ENCODE assay signal across 2 cellular contexts in the genomic region with DNA sequence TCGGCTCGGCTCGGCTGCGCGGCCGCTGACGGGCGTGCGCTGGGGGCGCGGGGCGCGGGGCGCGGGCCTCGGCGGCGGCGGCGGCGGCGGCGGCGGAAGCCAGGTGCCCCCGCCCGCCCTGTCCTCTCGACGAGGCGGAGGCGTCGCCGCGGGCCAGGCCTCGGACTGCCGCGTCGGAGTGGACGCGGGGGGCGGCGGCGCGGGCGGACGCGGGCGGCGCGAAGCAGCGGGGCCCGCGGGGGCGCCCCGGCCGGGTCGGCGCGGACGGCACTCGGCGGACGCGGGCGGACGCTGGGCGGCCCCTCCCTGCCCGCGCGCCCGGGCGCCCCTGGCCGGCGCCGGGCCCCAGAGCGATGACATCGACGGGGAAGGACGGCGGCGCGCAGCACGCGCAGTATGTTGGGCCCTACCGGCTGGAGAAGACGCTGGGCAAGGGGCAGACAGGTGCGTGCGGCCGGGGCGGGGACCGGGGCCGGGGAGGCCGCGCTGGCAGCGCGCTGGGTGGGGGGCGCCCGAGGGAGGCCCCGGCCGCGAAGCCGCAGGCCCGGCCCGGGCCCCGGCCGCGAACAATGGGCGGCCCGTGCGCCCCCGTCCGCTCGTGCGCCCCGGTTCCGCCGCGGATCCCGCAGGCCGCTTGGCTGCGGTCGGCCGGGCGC.
TF ChIP-seq lines count a peak whose summit lies in the region.

A gene (plus strand): TSS at position 3 of the 656 bp plus-strand sequence. CDS start 351 bp downstream, at position 354.

TF ChIP-seq in SK-N-SH, 30 proteins besides CTCF, POLR2A, EP300 and RAD21 (continued from another document):
- TF ChIP-seq NRF1 (IDR thresholded peaks at IDR 0.05; ENCODE audit: low read depth, low read length) (no peak), NFIC (IDR thresholded peaks at IDR 0.05; ENCODE audit: borderline replicate concordance) (no peak), YY1 (IDR thresholded peaks at IDR 0.05; ENCODE audit: low read depth) (no peak), GABPA (IDR thresholded peaks at IDR 0.05; ENCODE audit: low read depth) (no peak), SIN3A (IDR thresholded peaks at IDR 0.05; ENCODE audit: borderline replicate concordance, low read depth, low read length) (no peak), MXI1 (IDR thresholded peaks at IDR 0.05; ENCODE audit: low read depth, low read length) (no peak), MEF2A (IDR thresholded peaks at IDR 0.05; ENCODE audit: borderline replicate concordance, low read depth) (no peak), ELF1 (IDR thresholded peaks at IDR 0.05) (no peak)
- TF ChIP-seq, protein P1, sequence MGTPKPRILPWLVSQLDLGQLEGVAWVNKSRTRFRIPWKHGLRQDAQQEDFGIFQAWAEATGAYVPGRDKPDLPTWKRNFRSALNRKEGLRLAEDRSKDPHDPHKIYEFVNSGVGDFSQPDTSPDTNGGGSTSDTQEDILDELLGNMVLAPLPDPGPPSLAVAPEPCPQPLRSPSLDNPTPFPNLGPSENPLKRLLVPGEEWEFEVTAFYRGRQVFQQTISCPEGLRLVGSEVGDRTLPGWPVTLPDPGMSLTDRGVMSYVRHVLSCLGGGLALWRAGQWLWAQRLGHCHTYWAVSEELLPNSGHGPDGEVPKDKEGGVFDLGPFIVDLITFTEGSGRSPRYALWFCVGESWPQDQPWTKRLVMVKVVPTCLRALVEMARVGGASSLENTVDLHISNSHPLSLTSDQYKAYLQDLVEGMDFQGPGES (IDR thresholded peaks at IDR 0.05; ENCODE audit: low read depth, low read length) = no peak
- TF ChIP-seq, protein P2, sequence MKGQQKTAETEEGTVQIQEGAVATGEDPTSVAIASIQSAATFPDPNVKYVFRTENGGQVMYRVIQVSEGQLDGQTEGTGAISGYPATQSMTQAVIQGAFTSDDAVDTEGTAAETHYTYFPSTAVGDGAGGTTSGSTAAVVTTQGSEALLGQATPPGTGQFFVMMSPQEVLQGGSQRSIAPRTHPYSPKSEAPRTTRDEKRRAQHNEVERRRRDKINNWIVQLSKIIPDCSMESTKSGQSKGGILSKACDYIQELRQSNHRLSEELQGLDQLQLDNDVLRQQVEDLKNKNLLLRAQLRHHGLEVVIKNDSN (IDR thresholded peaks at IDR 0.05; ENCODE audit: borderline replicate concordance, low read depth) = no peak

TF ChIP-seq in SK-N-SH treated with all-trans-retinoic acid at 6 μM for 48 hours, 23 proteins besides CTCF, POLR2A, EP300 and RAD21:
- TF ChIP-seq, protein P3, sequence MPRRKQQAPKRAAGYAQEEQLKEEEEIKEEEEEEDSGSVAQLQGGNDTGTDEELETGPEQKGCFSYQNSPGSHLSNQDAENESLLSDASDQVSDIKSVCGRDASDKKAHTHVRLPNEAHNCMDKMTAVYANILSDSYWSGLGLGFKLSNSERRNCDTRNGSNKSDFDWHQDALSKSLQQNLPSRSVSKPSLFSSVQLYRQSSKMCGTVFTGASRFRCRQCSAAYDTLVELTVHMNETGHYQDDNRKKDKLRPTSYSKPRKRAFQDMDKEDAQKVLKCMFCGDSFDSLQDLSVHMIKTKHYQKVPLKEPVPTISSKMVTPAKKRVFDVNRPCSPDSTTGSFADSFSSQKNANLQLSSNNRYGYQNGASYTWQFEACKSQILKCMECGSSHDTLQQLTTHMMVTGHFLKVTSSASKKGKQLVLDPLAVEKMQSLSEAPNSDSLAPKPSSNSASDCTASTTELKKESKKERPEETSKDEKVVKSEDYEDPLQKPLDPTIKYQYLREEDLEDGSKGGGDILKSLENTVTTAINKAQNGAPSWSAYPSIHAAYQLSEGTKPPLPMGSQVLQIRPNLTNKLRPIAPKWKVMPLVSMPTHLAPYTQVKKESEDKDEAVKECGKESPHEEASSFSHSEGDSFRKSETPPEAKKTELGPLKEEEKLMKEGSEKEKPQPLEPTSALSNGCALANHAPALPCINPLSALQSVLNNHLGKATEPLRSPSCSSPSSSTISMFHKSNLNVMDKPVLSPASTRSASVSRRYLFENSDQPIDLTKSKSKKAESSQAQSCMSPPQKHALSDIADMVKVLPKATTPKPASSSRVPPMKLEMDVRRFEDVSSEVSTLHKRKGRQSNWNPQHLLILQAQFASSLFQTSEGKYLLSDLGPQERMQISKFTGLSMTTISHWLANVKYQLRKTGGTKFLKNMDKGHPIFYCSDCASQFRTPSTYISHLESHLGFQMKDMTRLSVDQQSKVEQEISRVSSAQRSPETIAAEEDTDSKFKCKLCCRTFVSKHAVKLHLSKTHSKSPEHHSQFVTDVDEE (CRISPR knock-in tag; IDR thresholded peaks at IDR 0.05) = no peak
- TF ChIP-seq ZNF565 (CRISPR knock-in tag; conservative IDR thresholded peaks at IDR 0.05; ENCODE audit: low read depth) (no peak), ZNF8 (CRISPR knock-in tag; IDR thresholded peaks at IDR 0.05) (no peak), ARNTL (CRISPR knock-in tag; IDR thresholded peaks at IDR 0.05; ENCODE audit: borderline replicate concordance, low read depth) (no peak), ISL1 (CRISPR knock-in tag; IDR thresholded peaks at IDR 0.05) (no peak), ZFP30 (CRISPR knock-in tag; IDR thresholded peaks at IDR 0.05) (no peak), ZFP3 (CRISPR knock-in tag; IDR thresholded peaks at IDR 0.05) (no peak), OSR1 (CRISPR knock-in tag; IDR thresholded peaks at IDR 0.05) (no peak), SNAI2 (CRISPR knock-in tag; IDR thresholded peaks at IDR 0.05) (no peak), GLIS3 (CRISPR knock-in tag; IDR thresholded peaks at IDR 0.05) (no peak), TCF4 (CRISPR knock-in tag; IDR thresholded peaks at IDR 0.05; ENCODE audit: borderline replicate concordance) (no peak), ESRRG (CRISPR knock-in tag; IDR thresholded peaks at IDR 0.05) (no peak), CSDC2 (CRISPR knock-in tag; IDR thresholded peaks at IDR 0.05) (no peak)
